In the genomic region with DNA sequence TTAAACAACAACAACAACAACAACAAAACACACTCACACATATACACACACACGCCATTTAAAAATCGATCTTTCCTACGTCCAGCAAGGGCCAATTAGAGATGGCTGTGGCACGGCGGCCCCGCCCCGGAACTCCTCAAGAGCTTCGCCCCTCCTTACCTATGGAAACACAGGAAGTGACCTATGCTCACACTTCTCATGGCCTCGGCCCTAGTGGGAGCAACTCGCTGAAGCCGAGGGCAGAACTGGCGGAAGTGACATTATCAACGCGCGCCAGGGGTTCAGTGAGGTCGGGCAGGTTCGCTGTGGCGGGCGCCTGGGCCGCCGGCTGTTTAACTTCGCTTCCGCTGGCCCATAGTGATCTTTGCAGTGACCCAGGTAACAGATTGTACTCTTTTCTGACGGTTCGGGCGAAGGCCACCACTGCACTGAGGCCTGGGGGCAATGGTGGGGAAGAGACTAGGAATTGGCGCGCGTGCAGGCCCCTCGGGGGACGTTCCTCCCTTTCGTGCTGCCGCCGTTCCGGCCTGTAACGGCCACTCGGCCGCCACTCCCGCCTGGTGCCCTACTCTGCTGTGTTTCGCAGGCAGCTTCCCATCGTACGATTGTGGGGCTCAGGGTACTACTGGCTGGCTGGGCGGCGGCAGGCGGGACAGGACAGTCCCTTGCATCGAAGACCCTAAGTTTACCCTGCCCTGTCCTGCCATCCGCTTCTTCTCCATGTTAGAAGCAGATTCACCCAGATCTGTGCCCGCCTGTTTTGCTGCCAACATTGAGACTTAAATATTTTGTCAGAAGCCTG, we compare ENCODE assay signal across 8 cellular contexts. TPM values are rescaled to one million over a fixed set of nuclear protein-coding genes. Genes with fewer than 3 reads are reported as not detected.
DNase-seq lines count a peak whose midpoint lies in the region; ATAC-seq and TF ChIP-seq lines count a peak whose summit lies in the region.

TSS of gene TBP (plus strand) at position 284 of the 802 bp plus-strand sequence. CDS start 2,661 bp downstream, outside the sequence.

- intact Hi-C loops in activated CD4-positive, alpha-beta T cell treated with anti-CD3 and anti-CD28 coated beads for 36 hours (cut with DNase I, micrococcal nuclease) = loop anchor here (1.0 to 10.0 kb wide), 6 partner anchors 30 to 853 kb away; partner anchors contain the start of genes DYNLT2 (in 2 of the 2), ERMARD (in 2 of the 2), FAM120B (in 2 of the 2) and PDCD2 (in 2 of the 2)

- no peak within 1 kb of the TSS for H3K4me3 Mint-ChIP-seq in activated CD4-positive, alpha-beta T cell treated with anti-CD3 and anti-CD28 coated beads for 36 hours

- H3K27me3 ChIP-seq in BJ (ENCODE audit: control insufficient read depth, insufficient read depth, low read length) = no peaks in the 10 kb centered on the region
- no peaks in the 10 kb centered on the region for H3K27me3 ChIP-seq in kidney epithelial cell (ENCODE audit: control insufficient read depth, insufficient read depth, low read length)

- H3K36me3 ChIP-seq in BJ (ENCODE audit: control insufficient read depth, insufficient read depth, low read length) (0 out of 2 replicates have a peak, but pooled peaks cover 2% of the 10 kb centered on the region), kidney epithelial cell (ENCODE audit: control insufficient read depth, insufficient read depth, low read length) (no peaks in the 10 kb centered on the region)

- H3K27me3 Mint-ChIP-seq in activated CD4-positive, alpha-beta T cell treated with anti-CD3 and anti-CD28 coated beads for 36 hours = no peaks in the 10 kb centered on the region

- peaks cover 35% of the 10 kb centered on the region for H3K36me3 Mint-ChIP-seq in activated CD4-positive, alpha-beta T cell treated with anti-CD3 and anti-CD28 coated beads for 36 hours (ENCODE audit: low read depth)

- CTCF ChIA-PET in BJ (lab: Yijun Ruan, JAX) = interaction anchor here (1.0 kb wide), 1 partner anchor 722 kb away, joined by 3 read pairs; no protein-coding TSS in a partner anchor
- CTCF ChIA-PET in activated CD4-positive, alpha-beta T cell treated with anti-CD3 and anti-CD28 coated beads for 36 hours (lab: Charles Lee) = interaction anchor here (0.8 kb wide), 1 partner anchor 24 kb away, joined by 4 read pairs; no protein-coding TSS in a partner anchor

- POLR2A ChIA-PET in BJ (lab: Charles Lee) = no interaction called here
- POLR2A ChIA-PET in activated CD4-positive, alpha-beta T cell treated with anti-CD3 and anti-CD28 coated beads for 36 hours (lab: Charles Lee) = interaction anchor here (0.7 kb wide), 1 partner anchor 13 kb away, joined by 4 read pairs; no protein-coding TSS in a partner anchor

- no peak within 1 kb of the TSS for H3K27ac Mint-ChIP-seq in activated CD4-positive, alpha-beta T cell treated with anti-CD3 and anti-CD28 coated beads for 36 hours

- peak within 1 kb of the TSS; percentile 94 for H3K27ac ChIP-seq in cingulate gyrus (ENCODE audit: low read depth, low read length)

- H3K4me3 ChIP-seq in BJ (ENCODE audit: low read depth, low read length) (peak within 1 kb of the TSS; percentile 96), kidney epithelial cell (ENCODE audit: low read depth, low read length) (peak within 1 kb of the TSS; percentile 100)

- H3K4me1 Mint-ChIP-seq in activated CD4-positive, alpha-beta T cell treated with anti-CD3 and anti-CD28 coated beads for 36 hours = peaks cover 36% of the 10 kb centered on the region

- DNase-seq in BJ (ENCODE audit: low read depth) = peak; percentile 91
- peak; percentile 52 for DNase-seq in GM19240 (ENCODE audit: insufficient read length, low spot score)
- DNase-seq in NCI-H524 (lab: John Stamatoyannopoulos, UW) = peak; percentile 98 to 99
- DNase-seq in activated CD4-positive, alpha-beta T cell treated with anti-CD3 and anti-CD28 coated beads for 36 hours = peak; percentile 98
- DNase-seq in kidney epithelial cell (ENCODE audit: low read depth) = peak; percentile 98
- peak; percentile 94 for DNase-seq in stimulated activated CD4-positive, alpha-beta T cell treated with anti-CD3 and anti-CD28 coated beads, Interleukin-15, amount 100 ng/mL, for 48 hours (ENCODE audit: low read depth in 2 of 2)

- ATAC-seq in HG03457 (IDR thresholded peaks at IDR 0.05; ENCODE audit: unreplicated experiment) = peak; percentile 96
- peak; percentile 96 for ATAC-seq in activated CD4-positive, alpha-beta T cell treated with anti-CD3 and anti-CD28 coated beads for 36 hours

- H3K9me3 Mint-ChIP-seq in activated CD4-positive, alpha-beta T cell treated with anti-CD3 and anti-CD28 coated beads for 36 hours (ENCODE audit: low read depth) = no peaks in the 10 kb centered on the region

- no peak for TF ChIP-seq CTCF in BJ (IDR thresholded peaks at IDR 0.05; ENCODE audit: insufficient read depth, low read depth, low read length)
- TF ChIP-seq CTCF in kidney epithelial cell (IDR thresholded peaks at IDR 0.05; ENCODE audit: insufficient read depth, low read length, poor library complexity, severe bottlenecking) = no peak

RNA-seq across cellular contexts. Expression of gene TBP, which starts in this region (rescaled TPM):
- polyA plus RNA-seq in BJ (2011; rRNA removed) = 18.3 and 19.3 TPM in 2 replicates
- 12.7 and 22.5 TPM in 2 replicates for polyA minus RNA-seq in BJ (2011; rRNA and poly(A)+ RNA removed)
- total RNA-seq in activated CD4-positive, alpha-beta T cell treated with anti-CD3 and anti-CD28 coated beads for 36 hours = 10 to 100 TPM; 23.9 to 27.4 TPM
- total RNA-seq in kidney epithelial cell = 20.5 and 21.7 TPM in 2 replicates

Comparison
In these comparisons a context has a peak if more than half of its experiments do, and no peak if none do; other contexts are left out.
1. Peak in every context shown above with its lines: DNase-seq, ATAC-seq, H3K4me3 ChIP-seq and H3K27ac ChIP-seq.